ENCODE assay signal across 9 cellular contexts in genomic region chr7:50308301-50309129, GRCh38. TPM values are rescaled to one million over a fixed set of nuclear protein-coding genes. Genes with fewer than 3 reads are reported as not detected.
DNase-seq lines count a peak whose midpoint lies in the region; ATAC-seq lines count a peak whose summit lies in the region.
"Had no signal": no experiment of that assay in that cellular context is flagged by ENCODE, and none has a peak within 500 bp of the region (broad histone marks: within the 10 kb centered on the region; RNA-seq: fewer than 3 reads in every experiment).

No MANE protein-coding gene starts in this region.

- H3K4me3 Mint-ChIP-seq in stimulated activated naive B cell treated with anti-CD40 and anti-IgM and Interleukin-4, amounts not matched to agents 10 μg/mL and 1 μg/mL and 100 μg/mL, for 72 hours = peak overlapping the region; percentile 95

- H3K36me3 Mint-ChIP-seq in activated naive CD4-positive, alpha-beta T cell treated with anti-CD3 and anti-CD28 coated beads, Interleukin-2, amount 50 U/mL, for 72 hours = peaks cover 73 to 88% of the 10 kb centered on the region in 2 donors
- H3K36me3 Mint-ChIP-seq in stimulated activated naive B cell treated with anti-CD40 and anti-IgM and Interleukin-4, amounts not matched to agents 10 μg/mL and 1 μg/mL and 100 μg/mL, for 72 hours = peaks cover 49 to 52% of the 10 kb centered on the region in 2 donors

- peak; percentile 9 to 17 for ATAC-seq in activated CD4-positive, CD25-positive, alpha-beta regulatory T cell treated with anti-CD3 and anti-CD28 coated beads, Interleukin-2, amount 50 U/mL, for 24 hours
- peak; percentile 39 to 59 for ATAC-seq in activated naive CD4-positive, alpha-beta T cell treated with anti-CD3 and anti-CD28 coated beads, Interleukin-2, amount 50 U/mL, for 72 hours
- ATAC-seq in stimulated activated naive B cell treated with anti-CD40 and anti-IgM and Interleukin-4, amounts not matched to agents 10 μg/mL and 1 μg/mL and 100 μg/mL, for 72 hours (replicated peaks) = no peak

- peaks cover 29 to 53% of the 10 kb centered on the region in 2 donors for H3K4me1 Mint-ChIP-seq in stimulated activated naive B cell treated with anti-CD40 and anti-IgM and Interleukin-4, amounts not matched to agents 10 μg/mL and 1 μg/mL and 100 μg/mL, for 72 hours

- H3K9me3 Mint-ChIP-seq in activated naive CD4-positive, alpha-beta T cell treated with anti-CD3 and anti-CD28 coated beads, Interleukin-2, amount 50 U/mL, for 72 hours = peaks cover 0 to under 1% of the 10 kb centered on the region in 2 donors
- H3K9me3 Mint-ChIP-seq in stimulated activated naive B cell treated with anti-CD40 and anti-IgM and Interleukin-4, amounts not matched to agents 10 μg/mL and 1 μg/mL and 100 μg/mL, for 72 hours = no peaks in the 10 kb centered on the region

- no peak for DNase-seq in activated CD4-positive, CD25-positive, alpha-beta regulatory T cell (lab: John Stamatoyannopoulos, UW)
- peak; percentile 47 for DNase-seq in MV-4-11 (lab: John Stamatoyannopoulos, UW)
- DNase-seq in activated naive CD4-positive, alpha-beta T cell treated with anti-CD3 and anti-CD28 coated beads, Interleukin-2, amount 50 U/mL, for 72 hours (ENCODE audit: low spot score in 2 of 2) = no peak
- no peak for DNase-seq in stimulated activated naive B cell treated with anti-CD40 and anti-IgM and Interleukin-4, amounts not matched to agents 10 μg/mL and 1 μg/mL and 100 μg/mL, for 72 hours
- no peak for DNase-seq in NCI-H2227 treated with DMSO at 0.1 percent for 48 hours (lab: John Stamatoyannopoulos, UW)
- DNase-seq in NCI-H1105 (lab: John Stamatoyannopoulos, UW) = no peak
- DNase-seq in iPS-NIHi11 (ENCODE audit: low spot score) = no peak
- DNase-seq: NCI-H748 treated with DMSO at 0.1 percent for 48 hours had no signal

- no peaks in the 10 kb centered on the region for H3K27me3 Mint-ChIP-seq in stimulated activated naive B cell treated with anti-CD40 and anti-IgM and Interleukin-4, amounts not matched to agents 10 μg/mL and 1 μg/mL and 100 μg/mL, for 72 hours

- peak overlapping the region; percentile 93 to 95 for H3K27ac Mint-ChIP-seq in activated naive CD4-positive, alpha-beta T cell treated with anti-CD3 and anti-CD28 coated beads, Interleukin-2, amount 50 U/mL, for 72 hours
- peak overlapping the region; percentile 93 for H3K27ac Mint-ChIP-seq in stimulated activated naive B cell treated with anti-CD40 and anti-IgM and Interleukin-4, amounts not matched to agents 10 μg/mL and 1 μg/mL and 100 μg/mL, for 72 hours

RNA-seq across cellular contexts. Expression of gene IKZF1, which starts 4.0 kb away (rescaled TPM):
- total RNA-seq in activated naive CD4-positive, alpha-beta T cell treated with anti-CD3 and anti-CD28 coated beads, Interleukin-2, amount 50 U/mL, for 72 hours = 100 to 1,000 TPM; 208 to 327 TPM

Comparison
In these comparisons a context has a peak if more than half of its experiments do, and no peak if none do; other contexts are left out.
1. ATAC-seq: peak in activated CD4-positive, CD25-positive, alpha-beta regulatory T cell treated with anti-CD3 and anti-CD28 coated beads, Interleukin-2, amount 50 U/mL, for 24 hours (2 of 2) and activated naive CD4-positive, alpha-beta T cell treated with anti-CD3 and anti-CD28 coated beads, Interleukin-2, amount 50 U/mL, for 72 hours (2 of 2); none in stimulated activated naive B cell treated with anti-CD40 and anti-IgM and Interleukin-4, amounts not matched to agents 10 μg/mL and 1 μg/mL and 100 μg/mL, for 72 hours (0 of 2).